ENCODE assay signal across 8 cellular contexts in genomic region chr7:6589151-6589828, GRCh38. TPM values are rescaled to one million over a fixed set of nuclear protein-coding genes. Genes with fewer than 3 reads are reported as not detected.
A peak's percentile ranks its signal among the peaks of the same experiment; 100 is the strongest.
DNase-seq lines count a peak whose midpoint lies in the region; ATAC-seq and TF ChIP-seq lines count a peak whose summit lies in the region.

No MANE protein-coding gene starts in this region.

- H3K9me3 ChIP-seq in tibial nerve: no peaks in the 10 kb centered on the region

- peaks cover 0 to 25% (median 10%) of the 10 kb centered on the region in 4 donors for H3K4me1 ChIP-seq in tibial nerve

- no peaks in the 10 kb centered on the region for H3K9me3 Mint-ChIP-seq in activated naive CD4-positive, alpha-beta T cell treated with anti-CD3 and anti-CD28 coated beads for 36 hours
- H3K9me3 Mint-ChIP-seq in activated naive CD8-positive, alpha-beta T cell treated with anti-CD3 and anti-CD28 coated beads, Interleukin-2, amount 50 U/mL, for 24 hours: no peaks in the 10 kb centered on the region

- no peak for TF ChIP-seq POLR2A in tibial nerve (IDR thresholded peaks at IDR 0.05)

- intact Hi-C loops in activated naive CD4-positive, alpha-beta T cell treated with anti-CD3 and anti-CD28 coated beads for 36 hours (cut with micrococcal nuclease): no loop called here
- intact Hi-C loops in sciatic nerve (cut with DNase I): no loop called here

- ATAC-seq in activated naive CD8-positive, alpha-beta T cell treated with anti-CD3 and anti-CD28 coated beads, Interleukin-2, amount 50 U/mL, for 24 hours: no peak
- no peak for ATAC-seq in sciatic nerve

- no peak for TF ChIP-seq EP300 in tibial nerve (IDR thresholded peaks at IDR 0.05)

- no peak for TF ChIP-seq CTCF in tibial nerve (IDR thresholded peaks at IDR 0.05)

- H3K27ac ChIP-seq in layer of hippocampus (ENCODE audit: low read depth, low read length): peak overlapping the region; percentile 30
- H3K27ac ChIP-seq in tibial nerve: peak overlapping the region in 3 of 4 donors; percentile 26 to 86 (median 82)

- H3K36me3 ChIP-seq in tibial nerve: peaks cover 0 to 69% (median 10%) of the 10 kb centered on the region in 3 donors

- CTCF ChIA-PET in activated naive CD4-positive, alpha-beta T cell treated with anti-CD3 and anti-CD28 coated beads for 36 hours (lab: Charles Lee): interaction anchor here (1.0 to 3.0 kb wide), 6 partner anchors 8 to 733 kb away, joined by 3 to 9 read pairs (median 4); no protein-coding TSS in a partner anchor

- DNase-seq in activated naive CD4-positive, alpha-beta T cell treated with anti-CD3 and anti-CD28 coated beads for 36 hours: no peak
- no peak for DNase-seq in activated naive CD4-positive, alpha-beta T cell treated with anti-CD3 and anti-CD28 coated beads, Interleukin-2, amount 50 U/mL, for 16 hours
- DNase-seq in activated naive CD8-positive, alpha-beta T cell treated with anti-CD3 and anti-CD28 coated beads, Interleukin-2, amount 50 U/mL, for 24 hours: no peak
- DNase-seq in tibial nerve (ENCODE audit: low spot score in 2 of 2) (no peak), NCI-H2227 (lab: John Stamatoyannopoulos, UW; ENCODE audit: unreplicated experiment) (no peak), NCI-H2227 treated with DMSO at 0.1 percent for 48 hours (lab: John Stamatoyannopoulos, UW) (no peak), sciatic nerve (ENCODE audit: low spot score) (no peak)

- H3K36me3 Mint-ChIP-seq in activated naive CD4-positive, alpha-beta T cell treated with anti-CD3 and anti-CD28 coated beads for 36 hours (ENCODE audit: low read depth): peaks cover 33% of the 10 kb centered on the region
- peaks cover 43% of the 10 kb centered on the region for H3K36me3 Mint-ChIP-seq in activated naive CD8-positive, alpha-beta T cell treated with anti-CD3 and anti-CD28 coated beads, Interleukin-2, amount 50 U/mL, for 24 hours (ENCODE audit: low read depth)

- peak overlapping the region; percentile 24 for H3K27ac Mint-ChIP-seq in activated naive CD4-positive, alpha-beta T cell treated with anti-CD3 and anti-CD28 coated beads for 36 hours
- H3K27ac Mint-ChIP-seq in activated naive CD8-positive, alpha-beta T cell treated with anti-CD3 and anti-CD28 coated beads, Interleukin-2, amount 50 U/mL, for 24 hours: peak overlapping the region; percentile 69

- WGBS in tibial nerve, 2 donors: 43 to 44% methylated on average over 22 of the region's 22 CpGs

- H3K4me1 Mint-ChIP-seq in activated naive CD4-positive, alpha-beta T cell treated with anti-CD3 and anti-CD28 coated beads for 36 hours (ENCODE audit: low read depth): peaks cover 22% of the 10 kb centered on the region
- peaks cover 14% of the 10 kb centered on the region for H3K4me1 Mint-ChIP-seq in activated naive CD8-positive, alpha-beta T cell treated with anti-CD3 and anti-CD28 coated beads, Interleukin-2, amount 50 U/mL, for 24 hours

- H3K4me3 ChIP-seq in tibial nerve: peak overlapping the region in 3 of 4 donors; percentile 31 to 87 (median 67)

- H3K4me3 Mint-ChIP-seq in activated naive CD4-positive, alpha-beta T cell treated with anti-CD3 and anti-CD28 coated beads for 36 hours: peak overlapping the region; percentile 49
- H3K4me3 Mint-ChIP-seq in activated naive CD8-positive, alpha-beta T cell treated with anti-CD3 and anti-CD28 coated beads, Interleukin-2, amount 50 U/mL, for 24 hours: peak overlapping the region; percentile 75

- no peaks in the 10 kb centered on the region for H3K27me3 Mint-ChIP-seq in activated naive CD4-positive, alpha-beta T cell treated with anti-CD3 and anti-CD28 coated beads for 36 hours (ENCODE audit: low read depth)
- no peaks in the 10 kb centered on the region for H3K27me3 Mint-ChIP-seq in activated naive CD8-positive, alpha-beta T cell treated with anti-CD3 and anti-CD28 coated beads, Interleukin-2, amount 50 U/mL, for 24 hours

- H3K27me3 ChIP-seq in layer of hippocampus (ENCODE audit: control insufficient read depth, insufficient read depth, low read length) (no peaks in the 10 kb centered on the region), tibial nerve (no peaks in the 10 kb centered on the region)

RNA-seq across cellular contexts. Expression of gene INTS15, which starts 0.5 kb away (rescaled TPM):
- 10 to 100 TPM; 24.9 to 27.5 TPM for total RNA-seq in activated naive CD4-positive, alpha-beta T cell treated with anti-CD3 and anti-CD28 coated beads for 36 hours
- total RNA-seq in tibial nerve: 10 to 100 TPM; 28.0 to 63.0 (median 34.0) TPM
- total RNA-seq in sciatic nerve: 26.7 TPM

RNA-seq across cellular contexts. Expression of gene ZDHHC4, which starts 12.0 kb away (rescaled TPM):
- total RNA-seq in activated naive CD4-positive, alpha-beta T cell treated with anti-CD3 and anti-CD28 coated beads for 36 hours: 10 to 100 TPM; 48.1 to 49.4 TPM
- total RNA-seq in tibial nerve (10 to 100 TPM; 38.1 to 48.3 (median 43.2) TPM), sciatic nerve (41.4 TPM)

RNA-seq across cellular contexts. Expression of gene ZNF853, which starts 26.1 kb away (rescaled TPM):
- under 1 TPM; 0.69 to 0.91 TPM for total RNA-seq in activated naive CD4-positive, alpha-beta T cell treated with anti-CD3 and anti-CD28 coated beads for 36 hours
- 10 to 100 TPM in 3 of 4 donors, 1 to 10 TPM in 1; 8.2 to 18.2 (median 12.7) TPM for total RNA-seq in tibial nerve
- 8.7 TPM for total RNA-seq in sciatic nerve

RNA-seq across cellular contexts. Expression of gene GRID2IP, which starts 38.0 kb away (rescaled TPM):
- total RNA-seq in activated naive CD4-positive, alpha-beta T cell treated with anti-CD3 and anti-CD28 coated beads for 36 hours: under 1 TPM; 0.10 to 0.12 TPM
- total RNA-seq in tibial nerve (not detected), sciatic nerve (0.18 TPM)

RNA-seq across cellular contexts. Expression of gene ZNF316, which starts 47.8 kb away (rescaled TPM):
- total RNA-seq in activated naive CD4-positive, alpha-beta T cell treated with anti-CD3 and anti-CD28 coated beads for 36 hours: 10 to 100 TPM; 15.8 to 17.0 TPM
- total RNA-seq in tibial nerve (10 to 100 TPM; 32.1 to 77.7 (median 36.2) TPM), sciatic nerve (37.5 TPM)
